24 cellular contexts compared by ENCODE assay signal in the genomic region with DNA sequence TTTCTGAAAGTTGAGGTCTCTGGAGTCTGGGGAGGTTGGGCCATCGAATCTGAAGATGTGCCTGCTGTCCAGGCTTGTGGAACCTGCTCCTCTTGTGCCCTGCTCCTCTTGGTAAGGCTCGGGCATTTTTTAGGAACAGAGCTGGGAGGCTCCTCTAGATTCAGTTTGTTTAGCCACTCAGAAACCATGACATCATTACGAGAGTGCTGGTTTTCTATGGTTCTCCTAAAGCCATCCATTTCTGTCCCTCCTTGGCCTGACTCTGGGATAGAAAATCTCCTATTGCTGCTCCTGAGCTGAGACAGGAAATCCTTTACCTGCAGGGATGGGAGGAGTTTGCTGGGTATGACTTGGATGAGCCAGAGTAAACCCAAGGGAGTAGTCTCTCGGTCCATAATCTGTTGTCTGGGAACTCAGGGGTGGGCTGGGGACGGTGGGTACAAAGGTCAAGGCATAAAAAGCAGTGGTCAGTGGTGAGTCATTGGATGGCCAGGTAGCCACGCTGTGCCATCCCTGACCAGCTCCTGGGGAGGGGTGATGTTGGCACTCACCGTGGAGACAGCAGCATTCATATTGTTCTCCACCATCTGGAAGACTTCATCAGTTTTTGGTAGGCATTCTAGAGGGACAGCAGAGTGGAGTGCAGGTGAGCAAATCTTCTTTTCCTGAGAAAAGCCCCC. TPM values are rescaled to one million over a fixed set of nuclear protein-coding genes. Genes with fewer than 3 reads are reported as not detected.
DNase-seq lines count a peak whose midpoint lies in the region; ATAC-seq, FAIRE-seq and TF ChIP-seq lines count a peak whose summit lies in the region.
"Had no signal": no experiment of that assay in that cellular context is flagged by ENCODE, and none has a peak within 500 bp of the region (broad histone marks: within the 10 kb centered on the region; RNA-seq: fewer than 3 reads in every experiment).

No MANE protein-coding gene starts in this region.

- H3K36me3 Mint-ChIP-seq in Calu3 (ENCODE audit: insufficient read depth, unreplicated experiment) (peaks cover 14% of the 10 kb centered on the region), IgD-negative memory B cell (peaks cover 5% of the 10 kb centered on the region), progenitor cell of endocrine pancreas (ENCODE audit: insufficient read depth) (no peaks in the 10 kb centered on the region)

- H3K4me1 ChIP-seq in ascending aorta: peaks cover 7 to 19% of the 10 kb centered on the region in 2 donors
- peaks cover 8 to 66% (median 46%) of the 10 kb centered on the region in 12 donors for H3K4me1 ChIP-seq in heart left ventricle

- WGBS in heart left ventricle, 4 donors: 79 to 94% (median 89%) methylated on average over 7 of the region's 7 CpGs

- TF ChIP-seq CTCF in Calu3 (IDR thresholded peaks at IDR 0.05; ENCODE audit: unreplicated experiment) (no peak), bronchial epithelial cell (IDR thresholded peaks at IDR 0.05; ENCODE audit: insufficient read depth, low read length, severe bottlenecking) (no peak), progenitor cell of endocrine pancreas (IDR thresholded peaks at IDR 0.05; ENCODE audit: unreplicated experiment) (no peak), ascending aorta (IDR thresholded peaks at IDR 0.05) (no peak), heart left ventricle (IDR thresholded peaks at IDR 0.05) (no peak)

- TSS peak; percentile 37 for BruUV-seq in Calu3 (replicated peaks; lab: Mats Ljungman, UMichigan)

- H3K27me3 ChIP-seq in bronchial epithelial cell (ENCODE audit: control insufficient read depth, insufficient read depth, low read length) (no peaks in the 10 kb centered on the region), ascending aorta (peaks cover 12% of the 10 kb centered on the region), heart left ventricle (peaks cover 0 to 54% (median 15%) of the 10 kb centered on the region in 9 donors)

- CTCF ChIA-PET in Calu3 (lab: Charles Lee): no interaction called here

- H3K9me3 ChIP-seq in ascending aorta (no peaks in the 10 kb centered on the region), heart left ventricle (no peaks in the 10 kb centered on the region)

- peak; percentile 60 for FAIRE-seq in bronchial epithelial cell (lab: Jason Lieb, UNC)
- FAIRE-seq: GM12891, GM18507, H1 had no signal

- H3K9me3 Mint-ChIP-seq in Calu3 (ENCODE audit: low read depth, unreplicated experiment): no peaks in the 10 kb centered on the region
- no peaks in the 10 kb centered on the region for H3K9me3 Mint-ChIP-seq in IgD-negative memory B cell
- no peaks in the 10 kb centered on the region for H3K9me3 Mint-ChIP-seq in progenitor cell of endocrine pancreas (ENCODE audit: low read depth)

- no peaks in the 10 kb centered on the region for H3K27me3 Mint-ChIP-seq in Calu3 (ENCODE audit: unreplicated experiment)
- peaks cover 25% of the 10 kb centered on the region for H3K27me3 Mint-ChIP-seq in IgD-negative memory B cell
- peaks cover 91% of the 10 kb centered on the region for H3K27me3 Mint-ChIP-seq in progenitor cell of endocrine pancreas

- no peak overlapping the region for H3K27ac ChIP-seq in ascending aorta
- no peak overlapping the region for H3K27ac ChIP-seq in heart left ventricle
- H3K27ac ChIP-seq: C4-2B had no signal

- H3K4me1 Mint-ChIP-seq in Calu3 (ENCODE audit: low read depth, unreplicated experiment) (peaks cover 26% of the 10 kb centered on the region), IgD-negative memory B cell (peaks cover 9 to 21% (median 21%) of the 10 kb centered on the region in 3 donors), progenitor cell of endocrine pancreas (ENCODE audit: low read depth) (peaks cover 4% of the 10 kb centered on the region)

- H3K36me3 ChIP-seq in bronchial epithelial cell (ENCODE audit: control insufficient read depth, insufficient read depth, low read length): peaks cover 2% of the 10 kb centered on the region
- H3K36me3 ChIP-seq in ascending aorta: no peaks in the 10 kb centered on the region
- H3K36me3 ChIP-seq in heart left ventricle: peaks cover 0 to 21% (median 3%) of the 10 kb centered on the region in 9 donors

- no peak for ATAC-seq in heart left ventricle
- ATAC-seq: SK-N-SH treated with all-trans-retinoic acid at 6 μM for 48 hours had no signal

- DNase-seq in Calu3 (no peak), bronchial epithelial cell (ENCODE audit: low read depth) (no peak), progenitor cell of endocrine pancreas (ENCODE audit: low spot score, unreplicated experiment) (no peak), ascending aorta (ENCODE audit: low spot score in 2 of 2) (no peak), NCI-H446 (lab: John Stamatoyannopoulos, UW) (no peak), heart left ventricle (no peak)
- DNase-seq: ACHN, COR-L47, DMS153, GF-D8, KG1, NCI-H1417, NCI-H187 treated with DMSO at 0.1 percent for 48 hours, NCI-H226, NCI-H524 treated with DMSO at 0.1 percent for 48 hours, RPMI8226, SIG-M5 had no signal

- intact Hi-C loops in Calu3 (cut with micrococcal nuclease; ENCODE audit: unreplicated experiment): no loop called here
- intact Hi-C loops in ascending aorta (cut with DNase I): no loop called here
- intact Hi-C loops in heart left ventricle (cut with DNase I): no loop called here

- TF ChIP-seq POLR2A in heart left ventricle (IDR thresholded peaks at IDR 0.05): no peak

- no peak overlapping the region for H3K27ac Mint-ChIP-seq in Calu3 (ENCODE audit: unreplicated experiment)
- H3K27ac Mint-ChIP-seq in IgD-negative memory B cell: no peak overlapping the region
- H3K27ac Mint-ChIP-seq in progenitor cell of endocrine pancreas: peak overlapping the region; percentile 14

- H3K4me3 ChIP-seq in bronchial epithelial cell (ENCODE audit: low read depth, low read length): no peak overlapping the region
- H3K4me3 ChIP-seq in ascending aorta: no peak overlapping the region
- no peak overlapping the region for H3K4me3 ChIP-seq in heart left ventricle

- H3K4me3 Mint-ChIP-seq in Calu3 (ENCODE audit: low read depth, unreplicated experiment) (no peak overlapping the region), IgD-negative memory B cell (peak overlapping the region in 3 of 4 donors; percentile 25 to 96 (median 59)), progenitor cell of endocrine pancreas (ENCODE audit: low read depth) (no peak overlapping the region)

RNA-seq across cellular contexts. Expression of a gene that starts 2.4 kb away (rescaled TPM):
- total RNA-seq in Calu3 (2022) (3.0 and 3.4 TPM in 2 replicates), bronchial epithelial cell (0.53 and 0.77 TPM in 2 replicates), progenitor cell of endocrine pancreas (0.46 and 0.75 TPM in 2 replicates), ascending aorta (143 TPM), heart left ventricle (10 to 100 TPM; 20.7 to 47.5 (median 27.5) TPM)
- polyA plus RNA-seq in IgD-negative memory B cell (0.75 TPM), heart left ventricle (10 to 100 TPM; 21.9 to 40.4 TPM)
- total RNA-seq: M059J had no signal

RNA-seq across cellular contexts. Expression of a gene that starts 2.5 kb away (rescaled TPM):
- total RNA-seq in Calu3 (2022) (11.0 and 12.6 TPM in 2 replicates), bronchial epithelial cell (2.4 and 4.7 TPM in 2 replicates), progenitor cell of endocrine pancreas (0.62 and 1.5 TPM in 2 replicates), ascending aorta (2.3 TPM), heart left ventricle (10 to 100 TPM in 1 of 9 donors, 1 to 10 TPM in 6, under 1 TPM in 2; 0.75 to 10.5 (median 3.0) TPM)
- polyA plus RNA-seq in IgD-negative memory B cell (14.8 TPM), heart left ventricle (1 to 10 TPM; 4.0 to 4.4 TPM)
- total RNA-seq: M059J had no signal

RNA-seq across cellular contexts. Expression of a gene that starts 26.0 kb away (rescaled TPM):
- total RNA-seq in Calu3 (2022): 13.4 and 18.7 TPM in 2 replicates
- 2.5 TPM for polyA plus RNA-seq in IgD-negative memory B cell
- total RNA-seq in bronchial epithelial cell: 3.7 and 9.6 TPM in 2 replicates
- total RNA-seq in progenitor cell of endocrine pancreas: 8.4 TPM in 2 replicates
- 3.6 TPM for total RNA-seq in ascending aorta
- total RNA-seq in heart left ventricle: 1 to 10 TPM in 8 of 9 donors, under 1 TPM in 1; 0.92 to 8.8 (median 1.7) TPM
- 1 to 10 TPM; 1.2 to 2.2 TPM for polyA plus RNA-seq in heart left ventricle

RNA-seq across cellular contexts. Expression of a gene that starts 27.3 kb away (rescaled TPM):
- 19.3 and 25.8 TPM in 2 replicates for total RNA-seq in Calu3 (2022)
- 0.97 TPM for polyA plus RNA-seq in IgD-negative memory B cell
- total RNA-seq in bronchial epithelial cell: 10.5 and 17.4 TPM in 2 replicates
- 11.0 and 11.3 TPM in 2 replicates for total RNA-seq in progenitor cell of endocrine pancreas
- 3.0 TPM for total RNA-seq in ascending aorta
- total RNA-seq in heart left ventricle: 1 to 10 TPM in 7 of 9 donors, under 1 TPM in 2; 0.81 to 3.8 (median 1.6) TPM
- under 1 TPM; 0.53 to 0.64 TPM for polyA plus RNA-seq in heart left ventricle

RNA-seq across cellular contexts. Expression of a gene that starts 29.5 kb away (rescaled TPM):
- total RNA-seq in Calu3 (2022) (0.17 TPM in 1 of 2 replicates, not detected in the other), bronchial epithelial cell (1.2 and 3.9 TPM in 2 replicates), progenitor cell of endocrine pancreas (1.9 and 3.0 TPM in 2 replicates), ascending aorta (72.8 TPM), heart left ventricle (10 to 100 TPM in 1 of 9 donors, 1 to 10 TPM in 8; 1.7 to 10.1 (median 3.0) TPM)
- polyA plus RNA-seq in IgD-negative memory B cell (19.2 TPM), heart left ventricle (1 to 10 TPM; 2.6 to 3.2 TPM)
- total RNA-seq: H1, M059J had no signal

Comparison
In these comparisons a context has a peak if more than half of its experiments do, and no peak if none do; other contexts are left out.
1. H3K4me3 Mint-ChIP-seq: peak in IgD-negative memory B cell (3 of 4); none in Calu3 (single experiment) and progenitor cell of endocrine pancreas (single experiment).